ENCODE assay signal across 26 cellular contexts in genomic region chr7:90238017-90238416, GRCh38.
"Had no signal": no experiment of that assay in that cellular context is flagged by ENCODE, and none has a peak within 500 bp of the region (broad histone marks: within the 10 kb centered on the region; RNA-seq: fewer than 3 reads in every experiment).

No MANE protein-coding gene starts in this region.

- H3K27ac ChIP-seq: colonic mucosa, epithelial cell of prostate, gastrocnemius medialis, left lung, ovary, psoas muscle, skin epidermis, thoracic aorta, tibial nerve, upper lobe of left lung had no signal

- H3K36me3 ChIP-seq: colonic mucosa, gastrocnemius medialis, left lung, ovary, tibial nerve, upper lobe of left lung had no signal

- H3K4me3 ChIP-seq: colonic mucosa, gastrocnemius medialis, left lung, ovary, psoas muscle, skin epidermis, thoracic aorta, tibial nerve, upper lobe of left lung had no signal

- FAIRE-seq: keratinocyte had no signal

- DNase-seq: colonic mucosa; effector CD8-positive, alpha-beta T cell; endodermal cell; foreskin fibroblast; gastrocnemius medialis; head of caudate nucleus; left lung; mesenchymal stem cell; midbrain; natural killer cell; occipital lobe; ovary; posterior cingulate gyrus; psoas muscle; right cardiac atrium; stimulated activated CD4-positive, alpha-beta T cell treated with anti-CD3 and anti-CD28 coated beads, Interleukin-15, amount 100 ng/mL, for 24 hours; stimulated activated CD4-positive, alpha-beta T cell treated with anti-CD3 and anti-CD28 coated beads, Interleukin-2, amount 100 ng/mL, for 48 hours; stimulated activated naive B cell treated with anti-CD40 and anti-IgM and Interleukin-4, amounts not matched to agents 10 μg/mL and 1 μg/mL and 100 μg/mL, for 72 hours; upper lobe of left lung had no signal

- H3K27me3 ChIP-seq: colonic mucosa, gastrocnemius medialis, left lung, ovary, tibial nerve, upper lobe of left lung had no signal

- H3K9me3 ChIP-seq: colonic mucosa, gastrocnemius medialis, left lung, ovary, psoas muscle, thoracic aorta, tibial nerve, upper lobe of left lung had no signal

- H3K9me3 Mint-ChIP-seq: dendritic cell treated with granulocyte-macrophage colony-stimulating factor and Interleukin-4, amounts not matched to agents 40 ng/mL and 50 ng/mL, for 4 days; endodermal cell; natural killer cell; stimulated activated naive B cell treated with anti-CD40 and anti-IgM and Interleukin-4, amounts not matched to agents 10 μg/mL and 1 μg/mL and 100 μg/mL, for 72 hours; stimulated activated naive CD8-positive, alpha-beta T cell treated with anti-CD3 and anti-CD28 coated beads, Interleukin-15, Interleukin-2, amounts not matched to agents 100 ng/mL and 50 ng/mL, for 24 hours had no signal

- H3K27ac Mint-ChIP-seq: dendritic cell treated with granulocyte-macrophage colony-stimulating factor and Interleukin-4, amounts not matched to agents 40 ng/mL and 50 ng/mL, for 4 days; endodermal cell; natural killer cell; stimulated activated naive B cell treated with anti-CD40 and anti-IgM and Interleukin-4, amounts not matched to agents 10 μg/mL and 1 μg/mL and 100 μg/mL, for 72 hours; stimulated activated naive CD8-positive, alpha-beta T cell treated with anti-CD3 and anti-CD28 coated beads, Interleukin-15, Interleukin-2, amounts not matched to agents 100 ng/mL and 50 ng/mL, for 24 hours had no signal

- H3K4me3 Mint-ChIP-seq: dendritic cell treated with granulocyte-macrophage colony-stimulating factor and Interleukin-4, amounts not matched to agents 40 ng/mL and 50 ng/mL, for 4 days; endodermal cell; natural killer cell; stimulated activated naive B cell treated with anti-CD40 and anti-IgM and Interleukin-4, amounts not matched to agents 10 μg/mL and 1 μg/mL and 100 μg/mL, for 72 hours; stimulated activated naive CD8-positive, alpha-beta T cell treated with anti-CD3 and anti-CD28 coated beads, Interleukin-15, Interleukin-2, amounts not matched to agents 100 ng/mL and 50 ng/mL, for 24 hours had no signal

- H3K4me1 Mint-ChIP-seq: natural killer cell; stimulated activated naive B cell treated with anti-CD40 and anti-IgM and Interleukin-4, amounts not matched to agents 10 μg/mL and 1 μg/mL and 100 μg/mL, for 72 hours had no signal

- H3K36me3 Mint-ChIP-seq: natural killer cell; stimulated activated naive B cell treated with anti-CD40 and anti-IgM and Interleukin-4, amounts not matched to agents 10 μg/mL and 1 μg/mL and 100 μg/mL, for 72 hours had no signal

- H3K4me1 ChIP-seq: colonic mucosa, gastrocnemius medialis, left lung, psoas muscle, tibial nerve, upper lobe of left lung had no signal
